In the genomic region with DNA sequence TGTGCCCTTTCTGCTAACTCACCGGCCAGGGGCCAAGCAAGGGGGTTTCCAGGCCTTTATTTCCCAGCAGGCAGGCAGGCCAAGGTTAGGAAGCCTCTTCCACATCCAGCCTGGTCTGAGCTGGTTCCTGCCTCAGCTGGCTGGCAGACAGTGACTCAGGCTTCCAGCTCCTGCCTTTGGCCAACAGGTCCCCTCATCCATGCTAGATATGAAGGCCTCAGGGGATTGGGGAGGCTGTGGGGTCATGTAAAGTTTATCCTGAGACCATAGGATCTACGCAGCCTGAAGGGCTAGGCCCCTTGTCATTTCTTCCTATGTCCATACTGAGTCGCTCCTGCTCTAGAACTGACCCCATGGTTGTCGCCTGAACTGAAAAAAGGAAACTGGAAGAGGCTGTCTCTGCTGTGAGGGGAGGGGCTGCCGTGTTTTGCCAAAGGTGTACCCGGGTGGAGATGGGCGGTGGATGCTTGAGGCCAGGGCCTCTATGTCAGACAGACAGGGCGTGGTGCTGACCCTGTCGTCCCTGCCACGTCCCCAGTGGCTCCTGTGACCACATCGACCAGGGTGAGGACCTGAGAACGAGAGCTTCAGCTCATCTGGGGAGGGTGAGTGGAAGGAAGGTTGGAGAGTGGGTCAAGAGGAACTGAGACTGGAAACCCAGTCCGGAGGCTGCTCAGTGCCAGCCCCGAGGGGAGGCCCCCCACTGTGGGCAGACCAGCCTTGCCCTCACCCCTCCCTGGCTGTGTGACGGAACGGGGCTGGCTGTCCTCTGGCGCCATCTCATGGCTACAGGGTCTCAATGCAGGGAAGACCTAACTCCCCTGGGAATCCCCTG, we compare ENCODE assay signal across 8 cellular contexts. TPM values are rescaled to one million over a fixed set of nuclear protein-coding genes. Genes with fewer than 3 reads are reported as not detected.
DNase-seq lines count a peak whose midpoint lies in the region; ATAC-seq and TF ChIP-seq lines count a peak whose summit lies in the region.

No MANE protein-coding gene starts in this region.

- intact Hi-C loops in naive thymus-derived CD4-positive, alpha-beta T cell (cut with micrococcal nuclease): loop anchor here in 1 of 2 donors (1.0 kb wide), 1 partner anchor 104 kb away; no protein-coding TSS in a partner anchor
- intact Hi-C loops in testis (cut with DNase I; ENCODE audit: low total_unique reads): loop anchor here (10.0 kb wide), 1 partner anchor 104 kb away; no protein-coding TSS in a partner anchor

- peak overlapping the region in 5 of 10 donors; percentile 14 to 64 (median 22) for H3K4me3 Mint-ChIP-seq in naive thymus-derived CD4-positive, alpha-beta T cell

- CTCF ChIA-PET in naive thymus-derived CD4-positive, alpha-beta T cell (lab: Charles Lee): interaction anchor here (0.6 to 1.0 kb wide), 3 partner anchors 9 to 334 kb away, joined by 3 to 5 read pairs (median 3); no protein-coding TSS in a partner anchor

- H3K27ac Mint-ChIP-seq in naive thymus-derived CD4-positive, alpha-beta T cell: peak overlapping the region in 1 of 9 donors; percentile 46

- WGBS in testis, 2 donors: 44 to 58% methylated on average over 13 to 17 of the region's 17 CpGs

- peaks cover 0 to 2% (median 0%) of the 10 kb centered on the region in 11 donors for H3K9me3 Mint-ChIP-seq in naive thymus-derived CD4-positive, alpha-beta T cell

- H3K4me1 ChIP-seq in naive thymus-derived CD4-positive, alpha-beta T cell (ENCODE audit: control insufficient read depth in 2 of 2, insufficient read depth in 2 of 2, low read length in 2 of 2): peaks cover 0 to 4% of the 10 kb centered on the region in 2 donors
- peaks cover 25% of the 10 kb centered on the region for H3K4me1 ChIP-seq in testis

- TF ChIP-seq CTCF in testis (IDR thresholded peaks at IDR 0.05): peak; percentile 77 to 90 (median 90)

- peaks cover 0 to 9% (median 4%) of the 10 kb centered on the region in 5 donors for H3K27me3 Mint-ChIP-seq in naive thymus-derived CD4-positive, alpha-beta T cell

- H3K27ac ChIP-seq in naive thymus-derived CD4-positive, alpha-beta T cell (ENCODE audit: low read depth, low read length): no peak overlapping the region
- H3K27ac ChIP-seq in testis: peak overlapping the region in 1 of 2 donors; percentile 57

- H3K36me3 Mint-ChIP-seq in naive thymus-derived CD4-positive, alpha-beta T cell: no peaks in the 10 kb centered on the region

- ATAC-seq in GM19324 (IDR thresholded peaks at IDR 0.05; ENCODE audit: low FRiP score, unreplicated experiment): peak; percentile 58
- ATAC-seq in HG03521 (IDR thresholded peaks at IDR 0.05; ENCODE audit: unreplicated experiment): peak; percentile 61
- ATAC-seq in naive thymus-derived CD4-positive, alpha-beta T cell: peak; percentile 88

- POLR2A ChIA-PET in naive thymus-derived CD4-positive, alpha-beta T cell (lab: Charles Lee): no interaction called here

- no peak for TF ChIP-seq POLR2A in testis (IDR thresholded peaks at IDR 0.05)

- no peaks in the 10 kb centered on the region for H3K9me3 ChIP-seq in naive thymus-derived CD4-positive, alpha-beta T cell (ENCODE audit: control insufficient read depth in 2 of 3, low read length in 3 of 3)
- H3K9me3 ChIP-seq in testis: no peaks in the 10 kb centered on the region

- H3K36me3 ChIP-seq in naive thymus-derived CD4-positive, alpha-beta T cell (ENCODE audit: control insufficient read depth in 2 of 3, insufficient read depth in 3 of 3, low read length in 3 of 3): no peaks in the 10 kb centered on the region
- H3K36me3 ChIP-seq in testis (ENCODE audit: low read depth, missing control alignments): no peaks in the 10 kb centered on the region

- DNase-seq in COLO668 (lab: John Stamatoyannopoulos, UW; ENCODE audit: unreplicated experiment) (peak; percentile 25), NOMO-1 (lab: John Stamatoyannopoulos, UW; ENCODE audit: unreplicated experiment in 2 of 2) (peak; percentile 71 to 79), fibroblast of gingiva (ENCODE audit: low read depth) (peak; percentile 63), testis (peak; percentile 80)
- DNase-seq in activated T-cell treated with anti-CD3 and anti-CD28 coated beads, Interleukin-2, amount 50 U/mL, for 1 hour: peak; percentile 49
- DNase-seq in naive thymus-derived CD4-positive, alpha-beta T cell: peak in 8 of 9 donors; percentile 20 to 60 (median 36)

- peaks cover 0 to 26% (median 9%) of the 10 kb centered on the region in 7 donors for H3K4me1 Mint-ChIP-seq in naive thymus-derived CD4-positive, alpha-beta T cell

- no peak overlapping the region for H3K4me3 ChIP-seq in naive thymus-derived CD4-positive, alpha-beta T cell (ENCODE audit: low read length)
- no peak overlapping the region for H3K4me3 ChIP-seq in testis

- no peaks in the 10 kb centered on the region for H3K27me3 ChIP-seq in naive thymus-derived CD4-positive, alpha-beta T cell (ENCODE audit: control insufficient read depth in 2 of 2, insufficient read depth in 2 of 2, low read length in 2 of 2)
- H3K27me3 ChIP-seq in testis: no peaks in the 10 kb centered on the region

RNA-seq across cellular contexts. Expression of a gene that starts 17.0 kb away (rescaled TPM):
- total RNA-seq in naive thymus-derived CD4-positive, alpha-beta T cell: 1 to 10 TPM in 1 of 5 experiments, under 1 TPM in 2, not detected in 2; 0.34 to 1.8 (median 0.92) TPM
- not detected for polyA plus RNA-seq in naive thymus-derived CD4-positive, alpha-beta T cell
- total RNA-seq in testis: under 1 TPM; 0.25 to 0.47 TPM
- polyA plus RNA-seq in testis (ENCODE audit: insufficient read depth, low read depth, low replicate concordance): 2.7 TPM

RNA-seq across cellular contexts. Expression of a gene that starts 19.0 kb away (rescaled TPM):
- 1 to 10 TPM in 1 of 5 experiments, under 1 TPM in 2, not detected in 2; 0.11 to 1.1 (median 0.98) TPM for total RNA-seq in naive thymus-derived CD4-positive, alpha-beta T cell
- not detected for polyA plus RNA-seq in naive thymus-derived CD4-positive, alpha-beta T cell
- 10 to 100 TPM; 50.1 to 58.5 TPM for total RNA-seq in testis
- 29.4 TPM for polyA plus RNA-seq in testis (ENCODE audit: insufficient read depth, low read depth, low replicate concordance)

Comparison
In these comparisons a context has a peak if more than half of its experiments do, and no peak if none do; other contexts are left out.
1. DNase-seq: peak in every context shown above with its lines; median percentile 80 in testis; 75 in NOMO-1; 63 in fibroblast of gingiva; 49 in activated T-cell treated with anti-CD3 and anti-CD28 coated beads, Interleukin-2, amount 50 U/mL, for 1 hour; 36 in naive thymus-derived CD4-positive, alpha-beta T cell; 25 in COLO668.
2. RNA of a gene that starts 19.0 kb away (total RNA-seq): 50.1 to 58.5 TPM in testis; 0.11 to 1.1 TPM in naive thymus-derived CD4-positive, alpha-beta T cell; every median in the first group is over 10 times any median in the second.
3. Peak in every context shown above with its lines, with median percentiles within 50 percentile points of each other: ATAC-seq.